8 cellular contexts compared by ENCODE assay signal in genomic region chr6:7725849-7726415, GRCh38. TPM values are rescaled to one million over a fixed set of nuclear protein-coding genes. Genes with fewer than 3 reads are reported as not detected.
A peak's percentile ranks its signal among the peaks of the same experiment; 100 is the strongest.
DNase-seq lines count a peak whose midpoint lies in the region; ATAC-seq, FAIRE-seq and TF ChIP-seq lines count a peak whose summit lies in the region.

Gene BMP6 (plus strand): TSS chr6:7726099. CDS start chr6:7726956, 857 bp downstream.

- no peak within 1 kb of the TSS for H2BK12ac ChIP-seq in mesenchymal stem cell (ENCODE audit: low read length in 2 of 2)

- H2AFZ ChIP-seq in endothelial cell of umbilical vein (ENCODE audit: low read depth, low read length) (peak within 1 kb of the TSS; percentile 52), mesenchymal stem cell (ENCODE audit: low read depth, low read length) (peak within 1 kb of the TSS; percentile 87)

- no peak within 1 kb of the TSS for H4K8ac ChIP-seq in mesenchymal stem cell (ENCODE audit: low read length)

- H4K20me1 ChIP-seq in endothelial cell of umbilical vein (replicated peaks; ENCODE audit: control insufficient read depth, extremely low read depth, insufficient read depth, low read length) = no peaks in the 10 kb centered on the region

- ATAC-seq in GM19043 (IDR thresholded peaks at IDR 0.05; ENCODE audit: low read depth, unreplicated experiment) (peak; percentile 63), HG03196 (IDR thresholded peaks at IDR 0.05; ENCODE audit: unreplicated experiment) (peak; percentile 59)

- H3K23ac ChIP-seq in mesenchymal stem cell (ENCODE audit: low read length in 2 of 2) = peak within 1 kb of the TSS in 1 of 2 experiments; percentile 94

- H3K27me3 ChIP-seq in BE2C = peaks cover 78% of the 10 kb centered on the region
- no peaks in the 10 kb centered on the region for H3K27me3 ChIP-seq in endothelial cell of umbilical vein (ENCODE audit: control insufficient read depth in 2 of 2, insufficient read depth in 2 of 2, low read length in 2 of 2)
- H3K27me3 ChIP-seq in mesenchymal stem cell (ENCODE audit: control insufficient read depth in 1 of 2, insufficient read depth in 1 of 2, low read length in 2 of 2) = peaks cover 10 to 50% of the 10 kb centered on the region in 2 experiments

- H3K27ac ChIP-seq in endothelial cell of umbilical vein (ENCODE audit: insufficient read depth, low read depth, low read length) (peak within 1 kb of the TSS; percentile 59), mesenchymal stem cell (ENCODE audit: low read length, poor library complexity, severe bottlenecking) (no peak within 1 kb of the TSS)

- intact Hi-C loops in endothelial cell of umbilical vein (cut with micrococcal nuclease) = loop anchor here (2.0 kb wide), 1 partner anchor 101 kb away; no protein-coding TSS in a partner anchor

- POLR2A ChIA-PET in endothelial cell of umbilical vein (lab: Charles Lee) = interaction anchor here (0.6 to 1.6 kb wide), 7 partner anchors 9 to 403 kb away, joined by 3 to 10 read pairs (median 4); no protein-coding TSS in a partner anchor

- peak; percentile 91 for FAIRE-seq in endothelial cell of umbilical vein (lab: Jason Lieb, UNC)

- no TSS peak for BruUV-seq in endothelial cell of umbilical vein (replicated peaks; lab: Mats Ljungman, UMichigan)

- H3K36me3 ChIP-seq in BE2C (no peaks in the 10 kb centered on the region), endothelial cell of umbilical vein (ENCODE audit: control insufficient read depth in 2 of 2, extremely low read depth in 1 of 2, insufficient read depth in 2 of 2, low read length in 2 of 2) (peaks cover 14 to 15% of the 10 kb centered on the region in 2 experiments), mesenchymal stem cell (ENCODE audit: control insufficient read depth in 1 of 2, insufficient read depth in 2 of 2, low read depth in 1 of 2, low read length in 2 of 2) (no peaks in the 10 kb centered on the region)

- peak within 1 kb of the TSS; percentile 72 for H3K4me2 ChIP-seq in endothelial cell of umbilical vein (ENCODE audit: insufficient read depth, low read length)
- H3K4me2 ChIP-seq in mesenchymal stem cell (ENCODE audit: low read length, poor library complexity, severe bottlenecking) = peak within 1 kb of the TSS; percentile 99

- H2BK15ac ChIP-seq in mesenchymal stem cell (ENCODE audit: low read depth, poor library complexity, severe bottlenecking) = no peak within 1 kb of the TSS

- H2BK120ac ChIP-seq in mesenchymal stem cell (ENCODE audit: low read depth, low read length) = no peak within 1 kb of the TSS

- no peaks in the 10 kb centered on the region for H3K79me1 ChIP-seq in mesenchymal stem cell (replicated peaks; ENCODE audit: low read length, poor library complexity, severe bottlenecking)

- dilution Hi-C loops in endothelial cell of umbilical vein (cut with MboI; ENCODE audit: extremely low pct_ligation_motif_present, low sequenced_read_pairs) = no loop called here

- CTCF ChIA-PET in endothelial cell of umbilical vein (lab: Charles Lee) = interaction anchor here (1.1 to 6.4 kb wide), 11 partner anchors 9 to 333 kb away, joined by 3 to 140 read pairs (median 3); no protein-coding TSS in a partner anchor

- H4K91ac ChIP-seq in mesenchymal stem cell (ENCODE audit: low read length) = no peak within 1 kb of the TSS

- H3K79me2 ChIP-seq in endothelial cell of umbilical vein (ENCODE audit: control insufficient read depth, insufficient read depth, low read length) = peaks cover 50% of the 10 kb centered on the region

- peak; percentile 90 for DNase-seq in BE2C
- peak; percentile 36 for DNase-seq in NCI-H446 treated with DMSO at 0.1 percent for 48 hours (lab: John Stamatoyannopoulos, UW)
- peak; percentile 65 to 75 for DNase-seq in activated CD4-positive, alpha-beta T cell treated with anti-CD3 and anti-CD28 coated beads, Interleukin-2, amount 50 U/mL, for 48 hours
- peak; percentile 95 for DNase-seq in endothelial cell of umbilical vein (ENCODE audit: low read depth, low spot score)
- DNase-seq in mesenchymal stem cell = peak; percentile 86
- DNase-seq in stimulated activated CD8-positive, alpha-beta memory T cell treated with anti-CD3 and anti-CD28 coated beads, Interleukin-12 subunit alpha, Interleukin-12 subunit beta, amount 100 ng/mL, for 4 hours (ENCODE audit: low read depth) = peak; percentile 18

- H2AK5ac ChIP-seq in mesenchymal stem cell (ENCODE audit: low read length, severe bottlenecking) = no peak within 1 kb of the TSS

- H2BK5ac ChIP-seq in mesenchymal stem cell (ENCODE audit: low read depth, low read length, poor library complexity, severe bottlenecking) = no peak within 1 kb of the TSS

- peak within 1 kb of the TSS; percentile 35 for H3K4me3 ChIP-seq in BE2C (ENCODE audit: low read depth, low read length)
- peak within 1 kb of the TSS; percentile 70 to 94 (median 73) for H3K4me3 ChIP-seq in endothelial cell of umbilical vein (replicated peaks in 1 of 3; ENCODE audit: insufficient read depth in 1 of 3, low read depth in 1 of 3, low read length in 3 of 3)
- H3K4me3 ChIP-seq in mesenchymal stem cell (ENCODE audit: insufficient read depth in 1 of 2, low read depth in 1 of 2, low read length in 2 of 2) = peak within 1 kb of the TSS; percentile 62 to 82

- no peak within 1 kb of the TSS for H3K18ac ChIP-seq in mesenchymal stem cell (ENCODE audit: low read depth in 1 of 2, low read length in 2 of 2)

- WGBS in mesenchymal stem cell = 1% methylated on average over 49 of the region's 69 CpGs

- H3K9ac ChIP-seq in endothelial cell of umbilical vein (replicated peaks; ENCODE audit: extremely low read depth, insufficient read depth, low read length) (peak within 1 kb of the TSS; percentile 97), mesenchymal stem cell (ENCODE audit: low read length) (peak within 1 kb of the TSS; percentile 58)

- peak; percentile 99 for TF ChIP-seq POLR2A in endothelial cell of umbilical vein (IDR thresholded peaks at IDR 0.05; ENCODE audit: low read depth, low read length)

- H3K9me1 ChIP-seq in endothelial cell of umbilical vein (replicated peaks; ENCODE audit: control insufficient read depth, extremely low read depth, insufficient read depth, low read length) = no peaks in the 10 kb centered on the region

- TF ChIP-seq CTCF in BE2C (IDR thresholded peaks at IDR 0.05; ENCODE audit: low read depth, low read length) (no peak), endothelial cell of umbilical vein (IDR thresholded peaks at IDR 0.05; ENCODE audit: extremely low read depth in 1 of 2, insufficient read depth in 1 of 2, low read depth in 1 of 2, low read length in 2 of 2) (peak in 1 of 2 donors; percentile 6)

- H3K9me3 ChIP-seq in BE2C (no peaks in the 10 kb centered on the region), endothelial cell of umbilical vein (replicated peaks; ENCODE audit: control insufficient read depth, insufficient read depth, low read length) (no peaks in the 10 kb centered on the region), mesenchymal stem cell (ENCODE audit: control insufficient read depth, low read length) (no peaks in the 10 kb centered on the region)

- no peak within 1 kb of the TSS for H3K4ac ChIP-seq in mesenchymal stem cell (ENCODE audit: low read depth in 1 of 2, low read length in 2 of 2)

- peak within 1 kb of the TSS in 1 of 2 experiments; percentile 64 for H3K14ac ChIP-seq in mesenchymal stem cell (ENCODE audit: low read length in 2 of 2)

- peaks cover 2% of the 10 kb centered on the region; the same call in 1 of the 2 replicates for H3K4me1 ChIP-seq in BE2C
- peaks cover 30% of the 10 kb centered on the region for H3K4me1 ChIP-seq in endothelial cell of umbilical vein (ENCODE audit: control insufficient read depth, extremely low read depth, insufficient read depth, low read length)
- H3K4me1 ChIP-seq in mesenchymal stem cell (ENCODE audit: control insufficient read depth, insufficient read depth, low read depth, low read length) = peaks cover 24% of the 10 kb centered on the region

TF ChIP-seq in endothelial cell of umbilical vein, 7 proteins besides CTCF, POLR2A, EP300 and RAD21:
- TF ChIP-seq MAX (IDR thresholded peaks at IDR 0.05; ENCODE audit: insufficient read depth, insufficient read length) = no peak
- TF ChIP-seq JUN (IDR thresholded peaks at IDR 0.05; ENCODE audit: borderline replicate concordance, insufficient read depth, insufficient read length, low read depth) = no peak
- TF ChIP-seq GATA2 (IDR thresholded peaks at IDR 0.05; ENCODE audit: insufficient read depth, insufficient read length, low read depth, low read length) = no peak
- TF ChIP-seq EZH2 (IDR thresholded peaks at IDR 0.05; ENCODE audit: borderline replicate concordance, low read depth, low read length, severe bottlenecking) = no peak
- peak; percentile 99 for TF ChIP-seq POLR2AphosphoS5 (IDR thresholded peaks at IDR 0.05; ENCODE audit: insufficient read depth, low read depth, low read length)
- TF ChIP-seq FOS (IDR thresholded peaks at IDR 0.05; ENCODE audit: borderline replicate concordance, insufficient read depth, low read length) = no peak
- TF ChIP-seq MYC (IDR thresholded peaks at IDR 0.05; ENCODE audit: low read depth, low read length) = no peak

RNA-seq across cellular contexts. Expression of gene BMP6, which starts in this region (rescaled TPM):
- polyA plus RNA-seq in BE2C (2012; ENCODE audit: insufficient read depth, insufficient read length, low read depth) = not detected
- 221 and 234 TPM in 2 replicates for total RNA-seq in endothelial cell of umbilical vein
- 276 and 285 TPM in 2 replicates for polyA plus RNA-seq in endothelial cell of umbilical vein
- polyA plus RNA-seq in endothelial cell of umbilical vein (2011; cell fraction: cytosol; rRNA removed) = 243 and 254 TPM in 2 replicates
- 202 and 209 TPM in 2 replicates for polyA plus RNA-seq in endothelial cell of umbilical vein (2011; cell fraction: nucleus; rRNA removed)
- 157 and 189 TPM in 2 replicates for polyA plus RNA-seq in endothelial cell of umbilical vein (2012)
- 432 and 438 TPM in 2 replicates for polyA minus RNA-seq in endothelial cell of umbilical vein
- polyA minus RNA-seq in endothelial cell of umbilical vein (2011; cell fraction: cytosol; rRNA and poly(A)+ RNA removed) = 42.2 TPM
- 249 and 278 TPM in 2 replicates for polyA minus RNA-seq in endothelial cell of umbilical vein (2011; cell fraction: nucleus; rRNA and poly(A)+ RNA removed)
- polyA plus RNA-seq in mesenchymal stem cell (2013, experiment 1 of 2) = 0.46 TPM
- polyA plus RNA-seq in mesenchymal stem cell (2013, experiment 2 of 2) = 0.42 TPM

Comparison
In these comparisons a context has a peak if more than half of its experiments do, and no peak if none do; other contexts are left out.
1. DNase-seq: peak in every context shown above with its lines; median percentile 95 in endothelial cell of umbilical vein; 90 in BE2C; 86 in mesenchymal stem cell; 70 in activated CD4-positive, alpha-beta T cell treated with anti-CD3 and anti-CD28 coated beads, Interleukin-2, amount 50 U/mL, for 48 hours; 36 in NCI-H446 treated with DMSO at 0.1 percent for 48 hours; 18 in stimulated activated CD8-positive, alpha-beta memory T cell treated with anti-CD3 and anti-CD28 coated beads, Interleukin-12 subunit alpha, Interleukin-12 subunit beta, amount 100 ng/mL, for 4 hours.